Comparison of ENCODE assay signal across 15 cellular contexts in genomic region chr11:64832467-64833197, GRCh38. TPM values are rescaled to one million over a fixed set of nuclear protein-coding genes. Genes with fewer than 3 reads are reported as not detected.
DNase-seq lines count a peak whose midpoint lies in the region; TF ChIP-seq lines count a peak whose summit lies in the region.
"Had no signal": no experiment of that assay in that cellular context is flagged by ENCODE, and none has a peak within 500 bp of the region (broad histone marks: within the 10 kb centered on the region; RNA-seq: fewer than 3 reads in every experiment).

No MANE protein-coding gene starts in this region.

- no peaks in the 10 kb centered on the region; the same call in 1 of the 2 replicates for H3K36me3 ChIP-seq in BLaER1
- no peaks in the 10 kb centered on the region for H3K36me3 ChIP-seq in osteoblast (ENCODE audit: insufficient read depth, low read length)
- peaks cover 0 to 7% (median 0%) of the 10 kb centered on the region in 4 donors for H3K36me3 ChIP-seq in transverse colon
- no peaks in the 10 kb centered on the region for H3K36me3 ChIP-seq in ascending aorta

- no peak for TF ChIP-seq CTCF in CD14-positive monocyte (IDR thresholded peaks at IDR 0.05)
- no peak for TF ChIP-seq CTCF in nephron progenitor cell (IDR thresholded peaks at IDR 0.05)
- no peak for TF ChIP-seq CTCF in osteoblast (IDR thresholded peaks at IDR 0.05; ENCODE audit: extremely low read depth, low read depth, low read length)
- no peak for TF ChIP-seq CTCF in transverse colon (IDR thresholded peaks at IDR 0.05)
- no peak for TF ChIP-seq CTCF in ascending aorta (IDR thresholded peaks at IDR 0.05)

- no peak overlapping the region for H3K9ac ChIP-seq in BLaER1

- in situ Hi-C loops in transverse colon (cut with MboI; ENCODE audit: low pct_ligation_motif_present in 1 of 4, low pct_unique_long_range_greater_than_20kb in 1 of 4, low sequenced_read_pairs in 3 of 4), result no loop called here

- H3K9me3 Mint-ChIP-seq in CD14-positive monocyte (no peaks in the 10 kb centered on the region), nephron progenitor cell (no peaks in the 10 kb centered on the region)
- H3K9me3 Mint-ChIP-seq: CD4-positive, alpha-beta memory T cell; GM23338; H9 had no signal

- WGBS in transverse colon (ENCODE audit: low coverage in 1 of 2), 2 donors, result 94 to 100% methylated on average over 1 to 21 of the region's 21 CpGs

- H3K9me3 ChIP-seq in BLaER1, result no peaks in the 10 kb centered on the region
- no peaks in the 10 kb centered on the region for H3K9me3 ChIP-seq in osteoblast (ENCODE audit: low read depth, low read length)
- no peaks in the 10 kb centered on the region for H3K9me3 ChIP-seq in transverse colon
- no peaks in the 10 kb centered on the region for H3K9me3 ChIP-seq in ascending aorta

- intact Hi-C loops in CD14-positive monocyte (cut with micrococcal nuclease), result no loop called here
- intact Hi-C loops in transverse colon (cut with DNase I; ENCODE audit: low total_unique reads), result no loop called here
- intact Hi-C loops in ascending aorta (cut with DNase I), result no loop called here

- TF ChIP-seq EP300 in transverse colon (IDR thresholded peaks at IDR 0.05; ENCODE audit: low read depth), result no peak

- H4K20me1 ChIP-seq in BLaER1 (peaks cover 16% of the 10 kb centered on the region; the same call in 1 of the 2 replicates), osteoblast (ENCODE audit: insufficient read depth, low read length) (no peaks in the 10 kb centered on the region)

- H2AFZ ChIP-seq in osteoblast (ENCODE audit: low read length), result no peak overlapping the region
- H2AFZ ChIP-seq: GM23338 had no signal

- H3K4me3 Mint-ChIP-seq in CD14-positive monocyte (no peak overlapping the region), nephron progenitor cell (no peak overlapping the region)
- H3K4me3 Mint-ChIP-seq: CD4-positive, alpha-beta memory T cell; GM23338; H9 had no signal

- H3K27me3 Mint-ChIP-seq in CD14-positive monocyte (ENCODE audit: low read depth in 3 of 3) (peaks cover 2 to 3% (median 3%) of the 10 kb centered on the region in 3 donors), nephron progenitor cell (ENCODE audit: low read depth, poor library complexity) (peaks cover 7% of the 10 kb centered on the region)
- H3K27me3 Mint-ChIP-seq: CD4-positive, alpha-beta memory T cell had no signal

- H3K4me1 Mint-ChIP-seq in CD14-positive monocyte (peaks cover 3% of the 10 kb centered on the region), nephron progenitor cell (peaks cover 11% of the 10 kb centered on the region)
- H3K4me1 Mint-ChIP-seq: GM23338, H9 had no signal

- no peak overlapping the region for H3K27ac Mint-ChIP-seq in CD14-positive monocyte
- peak overlapping the region; percentile 42 for H3K27ac Mint-ChIP-seq in nephron progenitor cell
- H3K27ac Mint-ChIP-seq: GM23338 had no signal

- peak; percentile 36 for DNase-seq in CD14-positive monocyte (ENCODE audit: low spot score)
- DNase-seq in nephron progenitor cell, result no peak
- peak; percentile 88 for DNase-seq in osteoblast (ENCODE audit: insufficient read length, low spot score, missing footprints)
- no peak for DNase-seq in transverse colon
- DNase-seq in GM03348 (ENCODE audit: low spot score), result no peak
- DNase-seq in ascending aorta (ENCODE audit: low spot score in 2 of 2), result no peak
- DNase-seq: Calu3, COR-L47, DMS53, DMS79 treated with DMSO at 0.1 percent for 48 hours, GF-D8, H9 had no signal

- H3K36me3 Mint-ChIP-seq in CD14-positive monocyte (no peaks in the 10 kb centered on the region), nephron progenitor cell (ENCODE audit: low read depth) (no peaks in the 10 kb centered on the region)

- no peak for TF ChIP-seq POLR2A in transverse colon (IDR thresholded peaks at IDR 0.05)

- no peaks in the 10 kb centered on the region for H3K27me3 ChIP-seq in BLaER1
- no peaks in the 10 kb centered on the region for H3K27me3 ChIP-seq in osteoblast (ENCODE audit: insufficient read depth, low read length)
- no peaks in the 10 kb centered on the region for H3K27me3 ChIP-seq in transverse colon
- H3K27me3 ChIP-seq in ascending aorta, result no peaks in the 10 kb centered on the region

- H3K4me1 ChIP-seq in BLaER1 (peaks cover 51% of the 10 kb centered on the region), osteoblast (ENCODE audit: insufficient read depth, low read length) (no peaks in the 10 kb centered on the region), transverse colon (no peaks in the 10 kb centered on the region), ascending aorta (no peaks in the 10 kb centered on the region)

- no peak overlapping the region for H3K27ac ChIP-seq in BLaER1
- no peak overlapping the region for H3K27ac ChIP-seq in osteoblast (ENCODE audit: low read depth, low read length)
- H3K27ac ChIP-seq in transverse colon, result no peak overlapping the region
- no peak overlapping the region for H3K27ac ChIP-seq in ascending aorta

- H3K4me3 ChIP-seq in BLaER1 (no peak overlapping the region), osteoblast (ENCODE audit: insufficient read depth, low read length) (no peak overlapping the region), transverse colon (no peak overlapping the region), ascending aorta (no peak overlapping the region)
- H3K4me3 ChIP-seq: GM23338 had no signal

- H3K4me2 ChIP-seq in BLaER1, result peak overlapping the region; percentile 77
- no peak overlapping the region for H3K4me2 ChIP-seq in osteoblast (ENCODE audit: insufficient read depth, low read length)
- H3K4me2 ChIP-seq: GM23338 had no signal

- no peaks in the 10 kb centered on the region for H3K79me2 ChIP-seq in osteoblast (ENCODE audit: insufficient read depth, low read length)

RNA-seq across cellular contexts. Expression of gene CDC42BPG, which starts 11.8 kb away (rescaled TPM):
- polyA plus RNA-seq in CD14-positive monocyte, result not detected
- total RNA-seq in osteoblast (under 0.01 and 0.29 TPM in 2 replicates), transverse colon (10 to 100 TPM; 32.6 to 82.3 (median 46.9) TPM), ascending aorta (not detected)

RNA-seq across cellular contexts. Expression of gene MEN1, which starts 22.3 kb away (rescaled TPM):
- polyA plus RNA-seq in CD14-positive monocyte, result 10 to 100 TPM in 1 of 2 donors, 1 to 10 TPM in 1; 9.4 to 10.0 TPM
- total RNA-seq in osteoblast (12.3 and 13.3 TPM in 2 replicates), transverse colon (10 to 100 TPM; 19.5 to 30.3 (median 25.4) TPM), ascending aorta (36.6 TPM)

RNA-seq across cellular contexts. Expression of gene MAP4K2, which starts 29.6 kb away (rescaled TPM):
- polyA plus RNA-seq in CD14-positive monocyte, result 10 to 100 TPM in 1 of 2 donors, 1 to 10 TPM in 1; 9.9 to 12.6 TPM
- 6.2 and 9.8 TPM in 2 replicates for total RNA-seq in osteoblast
- 100 to 1,000 TPM in 2 of 4 donors, 10 to 100 TPM in 2; 10.1 to 369 (median 90.9) TPM for total RNA-seq in transverse colon
- 34.0 TPM for total RNA-seq in ascending aorta

RNA-seq across cellular contexts. Expression of gene EHD1, which starts 45.8 kb away (rescaled TPM):
- polyA plus RNA-seq in CD14-positive monocyte, result 10 to 100 TPM; 30.3 to 48.4 TPM
- 51.3 and 51.4 TPM in 2 replicates for total RNA-seq in osteoblast
- total RNA-seq in transverse colon, result 100 to 1,000 TPM in 2 of 4 donors, 10 to 100 TPM in 2; 67.9 to 202 (median 116) TPM
- total RNA-seq in ascending aorta, result 216 TPM

RNA-seq across cellular contexts. Expression of gene SF1, which starts 54.3 kb away (rescaled TPM):
- polyA plus RNA-seq in CD14-positive monocyte, result 10 to 100 TPM; 31.6 to 47.7 TPM
- total RNA-seq in osteoblast, result 114 and 130 TPM in 2 replicates
- total RNA-seq in transverse colon, result 100 to 1,000 TPM; 196 to 458 (median 377) TPM
- 332 TPM for total RNA-seq in ascending aorta

Comparison
In these comparisons a context has a peak if more than half of its experiments do, and no peak if none do; other contexts are left out.
1. DNase-seq: peak in CD14-positive monocyte (single experiment) and osteoblast (single experiment); none in nephron progenitor cell (single experiment), transverse colon (single experiment), GM03348 (single experiment) and ascending aorta (0 of 2).
2. RNA of gene CDC42BPG, which starts 11.8 kb away (total RNA-seq): 32.6 to 82.3 TPM in transverse colon; under 0.01 to 0.29 TPM in osteoblast and not detected in ascending aorta (single experiment); every median in the first group is over 10 times any median in the second.